Comparison of ENCODE assay signal across 12 cellular contexts in the genomic region with DNA sequence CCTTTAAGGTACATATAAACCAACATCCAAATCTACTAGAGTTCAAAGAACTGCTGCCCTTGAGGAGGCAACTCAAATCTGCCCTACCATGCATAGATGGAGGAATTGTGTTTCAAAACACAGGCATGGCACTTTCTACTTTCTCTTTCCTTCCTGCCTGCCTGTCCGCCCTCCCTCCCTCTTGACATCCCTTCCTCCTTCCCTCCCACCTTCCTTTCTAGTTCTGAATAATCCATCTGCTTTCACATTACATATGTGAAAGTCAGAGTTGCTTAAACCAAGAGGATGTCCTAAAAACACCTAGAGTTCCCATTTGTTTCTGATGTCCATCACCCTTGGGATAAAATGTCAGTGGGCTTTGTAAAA.
DNase-seq lines count a peak whose midpoint lies in the region; ATAC-seq, FAIRE-seq and TF ChIP-seq lines count a peak whose summit lies in the region.
"Had no signal": no experiment of that assay in that cellular context is flagged by ENCODE, and none has a peak within 500 bp of the region (broad histone marks: within the 10 kb centered on the region; RNA-seq: fewer than 3 reads in every experiment).

No MANE protein-coding gene starts in this region.

- no peak for FAIRE-seq in GM12891 (lab: Jason Lieb, UNC)

- TF ChIP-seq CTCF in type B pancreatic cell (conservative IDR thresholded peaks at IDR 0.05), result no peak

- ATAC-seq in GM18505 (IDR thresholded peaks at IDR 0.05; ENCODE audit: unreplicated experiment) (peak; percentile 51), HG02588 (IDR thresholded peaks at IDR 0.05; ENCODE audit: unreplicated experiment) (peak; percentile 60), HG03135 (IDR thresholded peaks at IDR 0.05; ENCODE audit: unreplicated experiment) (no peak)
- peak; percentile 69 to 78 for ATAC-seq in natural killer cell treated with Interleukin-12 subunit alpha and Interleukin-12 subunit beta and Interleukin-15 and Interleukin-18, amount 100 ng/mL, for 72 hours
- ATAC-seq: gastrocnemius medialis had no signal

- peak overlapping the region; percentile 38 for H3K4me3 Mint-ChIP-seq in natural killer cell treated with Interleukin-12 subunit alpha and Interleukin-12 subunit beta and Interleukin-15 and Interleukin-18, amount 100 ng/mL, for 72 hours
- H3K4me3 Mint-ChIP-seq in type B pancreatic cell, result no peak overlapping the region

- peak overlapping the region; percentile 61 to 85 for H3K27ac Mint-ChIP-seq in natural killer cell treated with Interleukin-12 subunit alpha and Interleukin-12 subunit beta and Interleukin-15 and Interleukin-18, amount 100 ng/mL, for 72 hours
- no peak overlapping the region for H3K27ac Mint-ChIP-seq in type B pancreatic cell

- H3K9me3 Mint-ChIP-seq in natural killer cell treated with Interleukin-12 subunit alpha and Interleukin-12 subunit beta and Interleukin-15 and Interleukin-18, amount 100 ng/mL, for 72 hours, result no peaks in the 10 kb centered on the region
- no peaks in the 10 kb centered on the region for H3K9me3 Mint-ChIP-seq in type B pancreatic cell

- TF ChIP-seq POLR2A in GM18505 (IDR thresholded peaks at IDR 0.05; ENCODE audit: borderline replicate concordance, extremely low read depth, insufficient read depth, insufficient read length), result no peak
- no peak for TF ChIP-seq POLR2A in GM12891 (IDR thresholded peaks at IDR 0.05; ENCODE audit: low read depth, low read length)

- peaks cover 26% of the 10 kb centered on the region for H3K36me3 Mint-ChIP-seq in natural killer cell treated with Interleukin-12 subunit alpha and Interleukin-12 subunit beta and Interleukin-15 and Interleukin-18, amount 100 ng/mL, for 72 hours
- peaks cover 60% of the 10 kb centered on the region for H3K36me3 Mint-ChIP-seq in type B pancreatic cell

- peaks cover 59 to 60% of the 10 kb centered on the region in 2 donors for H3K4me1 Mint-ChIP-seq in natural killer cell treated with Interleukin-12 subunit alpha and Interleukin-12 subunit beta and Interleukin-15 and Interleukin-18, amount 100 ng/mL, for 72 hours (ENCODE audit: low read depth in 2 of 2)
- peaks cover 43% of the 10 kb centered on the region for H3K4me1 Mint-ChIP-seq in type B pancreatic cell (ENCODE audit: unreplicated experiment)

- DNase-seq in activated CD4-positive, alpha-beta T cell treated with anti-CD3 and anti-CD28 coated beads, Interleukin-2, amount 50 U/mL, for 48 hours, result peak; percentile 37 to 43
- no peak for DNase-seq in natural killer cell treated with Interleukin-12 subunit alpha and Interleukin-12 subunit beta and Interleukin-15 and Interleukin-18, amount 100 ng/mL, for 72 hours (ENCODE audit: low spot score)
- no peak for DNase-seq in GM12891 (ENCODE audit: insufficient read length, low spot score)
- no peak for DNase-seq in type B pancreatic cell (ENCODE audit: extremely low spot score, unreplicated experiment)
- DNase-seq: gastrocnemius medialis, mesenchymal stem cell, NCI-H345, right lobe of liver, SIG-M5 had no signal

- no peaks in the 10 kb centered on the region for H3K27me3 Mint-ChIP-seq in natural killer cell treated with Interleukin-12 subunit alpha and Interleukin-12 subunit beta and Interleukin-15 and Interleukin-18, amount 100 ng/mL, for 72 hours
- no peaks in the 10 kb centered on the region for H3K27me3 Mint-ChIP-seq in type B pancreatic cell

TF ChIP-seq in GM12891, 5 proteins besides CTCF, POLR2A, EP300 and RAD21:
- no peak for TF ChIP-seq POU2F2 (IDR thresholded peaks at IDR 0.05; ENCODE audit: low read depth, low read length)
- no peak for TF ChIP-seq SPI1 (IDR thresholded peaks at IDR 0.05; ENCODE audit: low read depth, low read length)
- TF ChIP-seq TAF1 (IDR thresholded peaks at IDR 0.05; ENCODE audit: low read depth, low read length), result no peak
- no peak for TF ChIP-seq POLR2AphosphoS5 (IDR thresholded peaks at IDR 0.05; ENCODE audit: low read depth, low read length)
- no peak for TF ChIP-seq PAX5 (IDR thresholded peaks at IDR 0.05; ENCODE audit: insufficient read depth, low read length, severe bottlenecking)

Comparison
In these comparisons a context has a peak if more than half of its experiments do, and no peak if none do; other contexts are left out.
1. DNase-seq: peak in activated CD4-positive, alpha-beta T cell treated with anti-CD3 and anti-CD28 coated beads, Interleukin-2, amount 50 U/mL, for 48 hours (2 of 2); none in natural killer cell treated with Interleukin-12 subunit alpha and Interleukin-12 subunit beta and Interleukin-15 and Interleukin-18, amount 100 ng/mL, for 72 hours (single experiment), GM12891 (single experiment) and type B pancreatic cell (single experiment).